8 cellular contexts compared by ENCODE assay signal in the genomic region with DNA sequence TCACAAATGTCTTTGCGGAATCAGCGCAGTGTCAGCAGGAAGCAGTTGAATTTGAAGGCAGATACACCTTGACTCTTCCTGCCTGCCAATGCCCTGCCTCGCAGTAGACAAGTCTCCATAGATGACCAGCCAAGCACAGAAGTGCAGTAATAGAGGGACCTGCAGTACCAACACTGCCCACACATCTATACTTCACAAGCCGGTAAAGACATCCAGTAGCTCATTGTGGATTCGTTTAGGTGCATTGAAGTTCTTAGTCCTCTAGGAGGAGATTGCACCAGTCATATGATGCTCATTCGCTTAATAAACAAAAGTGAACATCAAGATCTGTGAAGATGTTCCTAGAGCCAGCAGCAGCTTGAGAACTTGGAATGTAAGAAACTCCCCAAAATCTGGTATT. TPM values are rescaled to one million over a fixed set of nuclear protein-coding genes. Genes with fewer than 3 reads are reported as not detected.
A peak's percentile ranks its signal among the peaks of the same experiment; 100 is the strongest.
DNase-seq lines count a peak whose midpoint lies in the region; ATAC-seq and TF ChIP-seq lines count a peak whose summit lies in the region.

No MANE protein-coding gene starts in this region.

- H3K27me3 ChIP-seq in HAP-1 (ENCODE audit: low read depth) (peaks cover 6% of the 10 kb centered on the region), MG63 (peaks cover 88% of the 10 kb centered on the region), right cardiac atrium (ENCODE audit: control insufficient read depth, insufficient read depth) (no peaks in the 10 kb centered on the region)

- in situ Hi-C loops in HAP-1 (cut with MboI; ENCODE audit: low sequenced_read_pairs): no loop called here

- TF ChIP-seq CTCF in fibroblast of villous mesenchyme (IDR thresholded peaks at IDR 0.05; ENCODE audit: insufficient read depth, low read depth, low read length): peak; percentile 44

- H3K4me3 ChIP-seq in HAP-1: no peak overlapping the region
- H3K4me3 ChIP-seq in MG63: no peak overlapping the region
- H3K4me3 ChIP-seq in fibroblast of villous mesenchyme (ENCODE audit: low read depth, low read length): no peak overlapping the region
- no peak overlapping the region for H3K4me3 ChIP-seq in right cardiac atrium (ENCODE audit: low read length)

- no peak for ATAC-seq in right cardiac atrium

- DNase-seq in SIG-M5 treated with dmso at 0.1 percent for 504 hours (lab: John Stamatoyannopoulos, UW; ENCODE audit: unreplicated experiment) (peak; percentile 62), SIG-M5 (lab: John Stamatoyannopoulos, UW) (no peak), HAP-1 (ENCODE audit: low spot score in 2 of 2) (peak; percentile 26 to 31), MG63 (peak; percentile 68), fibroblast of villous mesenchyme (ENCODE audit: low read depth) (peak; percentile 20), hippocampal formation (lab: John Stamatoyannopoulos, UW) (no peak), C1 segment of cervical spinal cord (lab: John Stamatoyannopoulos, UW) (no peak), right cardiac atrium (no peak)

- H3K9me3 ChIP-seq in HAP-1: no peaks in the 10 kb centered on the region
- no peaks in the 10 kb centered on the region for H3K9me3 ChIP-seq in MG63
- no peaks in the 10 kb centered on the region for H3K9me3 ChIP-seq in right cardiac atrium (ENCODE audit: control insufficient read depth, low read length)

- no peaks in the 10 kb centered on the region for H3K36me3 ChIP-seq in HAP-1 (replicated peaks)
- H3K36me3 ChIP-seq in MG63: no peaks in the 10 kb centered on the region

- no peak overlapping the region for H3K27ac ChIP-seq in right cardiac atrium (ENCODE audit: low read length)

- WGBS in right cardiac atrium: 78% methylated on average over 6 of the region's 6 CpGs

- intact Hi-C loops in right cardiac atrium (cut with DNase I): loop anchor here in 1 of 4 donors (10.0 kb wide), 1 partner anchor 67 kb away; no protein-coding TSS in a partner anchor

- no peaks in the 10 kb centered on the region for H3K4me1 ChIP-seq in HAP-1
- no peaks in the 10 kb centered on the region for H3K4me1 ChIP-seq in right cardiac atrium (ENCODE audit: control insufficient read depth, insufficient read depth, low read length)

RNA-seq across cellular contexts. Expression of a gene that starts 7.1 kb away (rescaled TPM):
- not detected in 2 replicates for total RNA-seq in MG63 (2014; rRNA removed; shearing (Covaris generic); ENCODE audit: low replicate concordance)
- total RNA-seq in fibroblast of villous mesenchyme: not detected in 2 replicates
- not detected for total RNA-seq in right cardiac atrium
- polyA plus RNA-seq in right cardiac atrium: not detected

RNA-seq across cellular contexts. Expression of a gene that starts 16.6 kb away (rescaled TPM):
- total RNA-seq in MG63 (2014; rRNA removed; shearing (Covaris generic); ENCODE audit: low replicate concordance): not detected in 2 replicates
- total RNA-seq in fibroblast of villous mesenchyme: not detected in 2 replicates
- not detected for total RNA-seq in right cardiac atrium
- polyA plus RNA-seq in right cardiac atrium: not detected

RNA-seq across cellular contexts. Expression of a gene that starts 24.4 kb away (rescaled TPM):
- not detected in 2 replicates for total RNA-seq in MG63 (2014; rRNA removed; shearing (Covaris generic); ENCODE audit: low replicate concordance)
- total RNA-seq in fibroblast of villous mesenchyme: not detected in 2 replicates
- total RNA-seq in right cardiac atrium: not detected
- not detected for polyA plus RNA-seq in right cardiac atrium

RNA-seq across cellular contexts. Expression of a gene that starts 41.6 kb away (rescaled TPM):
- total RNA-seq in MG63 (2014; rRNA removed; shearing (Covaris generic); ENCODE audit: low replicate concordance): not detected in 2 replicates
- total RNA-seq in fibroblast of villous mesenchyme (not detected in 2 replicates), right cardiac atrium (not detected)
- polyA plus RNA-seq in right cardiac atrium: not detected

RNA-seq across cellular contexts. Expression of a gene that starts 48.0 kb away (rescaled TPM):
- total RNA-seq in MG63 (2014; rRNA removed; shearing (Covaris generic); ENCODE audit: low replicate concordance): not detected in 2 replicates
- not detected in 2 replicates for total RNA-seq in fibroblast of villous mesenchyme
- not detected for total RNA-seq in right cardiac atrium
- not detected for polyA plus RNA-seq in right cardiac atrium

Comparison
In these comparisons a context has a peak if more than half of its experiments do, and no peak if none do; other contexts are left out.
1. DNase-seq: peak in SIG-M5 treated with dmso at 0.1 percent for 504 hours (single experiment), HAP-1 (2 of 2), MG63 (single experiment) and fibroblast of villous mesenchyme (single experiment); none in SIG-M5 (single experiment), hippocampal formation (0 of 2), C1 segment of cervical spinal cord (0 of 14) and right cardiac atrium (0 of 3).